8 cellular contexts compared by ENCODE assay signal in the genomic region with DNA sequence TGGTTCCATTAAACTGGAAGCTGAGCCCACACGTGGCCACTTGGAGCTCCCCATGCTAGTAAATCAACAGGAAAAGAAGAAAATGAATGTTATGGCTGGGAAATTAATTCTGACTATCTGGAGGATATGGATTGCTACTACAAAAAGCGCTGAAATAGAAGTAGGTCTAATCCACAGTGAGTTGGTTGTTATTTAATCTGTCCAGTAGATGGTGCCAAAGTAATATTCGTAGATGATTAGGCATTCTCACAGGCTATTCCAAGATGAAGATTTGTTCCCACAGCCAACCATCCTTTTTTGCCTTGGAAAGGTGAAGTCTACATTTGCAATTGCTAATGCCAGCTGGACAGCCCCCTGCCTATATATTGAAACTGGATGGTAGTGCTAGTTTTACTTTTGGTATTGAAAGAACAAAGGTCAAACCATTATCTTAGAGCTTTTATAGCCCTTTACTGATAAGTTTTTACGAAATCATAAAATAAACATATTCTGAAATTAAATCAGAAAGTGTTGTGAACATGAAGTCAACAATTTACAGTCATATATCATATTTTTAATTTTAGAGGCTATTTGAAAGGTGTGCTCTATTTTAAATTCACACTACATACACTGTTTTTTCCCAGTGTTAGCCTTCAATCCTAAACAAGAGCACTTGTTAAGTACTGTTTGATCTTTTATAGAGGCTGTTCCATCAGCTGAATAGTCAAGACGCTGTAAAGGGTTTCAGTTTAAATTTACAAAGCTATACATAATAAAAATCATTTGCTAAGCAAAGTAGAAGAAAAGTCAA. TPM values are rescaled to one million over a fixed set of nuclear protein-coding genes. Genes with fewer than 3 reads are reported as not detected.
DNase-seq lines count a peak whose midpoint lies in the region; ATAC-seq and TF ChIP-seq lines count a peak whose summit lies in the region.

No MANE protein-coding gene starts in this region.

- no peaks in the 10 kb centered on the region for H3K36me3 Mint-ChIP-seq in CD4-positive, alpha-beta T cell (ENCODE audit: low read depth)

- no peak for DNase-seq in CD4-positive, alpha-beta T cell
- DNase-seq in NCI-H146 (lab: John Stamatoyannopoulos, UW) = peak; percentile 1
- no peak for DNase-seq in WERI-Rb-1
- DNase-seq in left ventricle myocardium superior = no peak
- DNase-seq in skeletal muscle cell (ENCODE audit: low read depth) = peak; percentile 5

- no peaks in the 10 kb centered on the region for H3K9me3 Mint-ChIP-seq in CD4-positive, alpha-beta T cell

- no peak overlapping the region for H3K4me3 Mint-ChIP-seq in CD4-positive, alpha-beta T cell

- H3K27me3 ChIP-seq in CD4-positive, alpha-beta T cell (ENCODE audit: control insufficient read depth, insufficient read depth, low read length) = no peaks in the 10 kb centered on the region
- H3K27me3 ChIP-seq in WERI-Rb-1 (ENCODE audit: insufficient read depth, low read depth, severe bottlenecking) = no peaks in the 10 kb centered on the region

- no peaks in the 10 kb centered on the region for H3K36me3 ChIP-seq in WERI-Rb-1

- no peaks in the 10 kb centered on the region for H3K9me3 ChIP-seq in CD4-positive, alpha-beta T cell (ENCODE audit: control insufficient read depth, low read length)
- H3K9me3 ChIP-seq in WERI-Rb-1 (ENCODE audit: severe bottlenecking) = no peaks in the 10 kb centered on the region

- no peak overlapping the region for H3K27ac Mint-ChIP-seq in CD4-positive, alpha-beta T cell

- ATAC-seq in CD4-positive, alpha-beta T cell (ENCODE audit: poor library complexity) = no peak
- ATAC-seq in GM21367 (IDR thresholded peaks at IDR 0.05; ENCODE audit: unreplicated experiment) (peak; percentile 57), left ventricle myocardium superior (peak; percentile 52), HG02571 (IDR thresholded peaks at IDR 0.05; ENCODE audit: unreplicated experiment) (no peak), GM21447 (IDR thresholded peaks at IDR 0.05; ENCODE audit: unreplicated experiment) (no peak)

- H3K4me1 Mint-ChIP-seq in CD4-positive, alpha-beta T cell (ENCODE audit: low read depth) = no peaks in the 10 kb centered on the region

- H3K4me3 ChIP-seq in WERI-Rb-1 (ENCODE audit: low read depth, low read length) (no peak overlapping the region), skeletal muscle cell (ENCODE audit: low read depth, low read length) (no peak overlapping the region)

- POLR2A ChIA-PET in CD4-positive, alpha-beta T cell (lab: Charles Lee) = interaction anchor here (0.6 kb wide), 1 partner anchor 1182 kb away, joined by 3 read pairs; no protein-coding TSS in a partner anchor

- no peak overlapping the region for H3K27ac ChIP-seq in CD4-positive, alpha-beta T cell (ENCODE audit: low read depth, low read length)
- no peak overlapping the region for H3K27ac ChIP-seq in WERI-Rb-1

- intact Hi-C loops in CD4-positive, alpha-beta T cell (cut with DNase I, micrococcal nuclease) = loop anchor here (2.0 to 10.0 kb wide), 5 partner anchors 475 to 603 kb away; no protein-coding TSS in a partner anchor
- intact Hi-C loops in left ventricle myocardium superior (cut with micrococcal nuclease) = loop anchor here (5.0 kb wide), 1 partner anchor 1332 kb away; no protein-coding TSS in a partner anchor

- CTCF ChIA-PET in CD4-positive, alpha-beta T cell (lab: Charles Lee) = interaction anchor here (1.1 to 1.7 kb wide), 2 partner anchors 14 to 18 kb away, joined by 3 to 5 read pairs; no protein-coding TSS in a partner anchor

- peaks cover 14% of the 10 kb centered on the region for H3K27me3 Mint-ChIP-seq in CD4-positive, alpha-beta T cell

- TF ChIP-seq CTCF in CD4-positive, alpha-beta T cell (IDR thresholded peaks at IDR 0.05) = peak; percentile 70
- TF ChIP-seq CTCF in WERI-Rb-1 (IDR thresholded peaks at IDR 0.05; ENCODE audit: low read depth, low read length) = peak; percentile 47; the same call in 1 of the 2 replicates

RNA-seq across cellular contexts. Expression of a gene that starts 43.9 kb away (rescaled TPM):
- 10 to 100 TPM; 17.4 to 18.7 TPM for total RNA-seq in CD4-positive, alpha-beta T cell
- not detected for total RNA-seq in left ventricle myocardium superior

RNA-seq across cellular contexts. Expression of a gene that starts 49.1 kb away (rescaled TPM):
- total RNA-seq in CD4-positive, alpha-beta T cell = not detected
- total RNA-seq in left ventricle myocardium superior = not detected

Comparison
In these comparisons a context has a peak if more than half of its experiments do, and no peak if none do; other contexts are left out.
1. ATAC-seq: peak in GM21367 (single experiment) and left ventricle myocardium superior (single experiment); none in CD4-positive, alpha-beta T cell (single experiment), HG02571 (single experiment) and GM21447 (single experiment).
2. DNase-seq: peak in NCI-H146 (single experiment) and skeletal muscle cell (single experiment); none in CD4-positive, alpha-beta T cell (0 of 10), WERI-Rb-1 (single experiment) and left ventricle myocardium superior (single experiment).
3. RNA of a gene that starts 43.9 kb away (total RNA-seq): 17.4 to 18.7 TPM in CD4-positive, alpha-beta T cell; not detected in left ventricle myocardium superior (single experiment); every median in the first group is over 10 times any median in the second.